ENCODE assay signal across 13 cellular contexts in genomic region chr17:82901836-82902235, GRCh38.
DNase-seq lines count a peak whose midpoint lies in the region; ATAC-seq, FAIRE-seq and TF ChIP-seq lines count a peak whose summit lies in the region.
"Had no signal": no experiment of that assay in that cellular context is flagged by ENCODE, and none has a peak within 500 bp of the region (broad histone marks: within the 10 kb centered on the region; RNA-seq: fewer than 3 reads in every experiment).

No MANE protein-coding gene starts in this region.

- no peaks in the 10 kb centered on the region for H3K79me2 ChIP-seq in astrocyte (ENCODE audit: insufficient read depth, low read length)

- H3K4me1 Mint-ChIP-seq in astrocyte (ENCODE audit: low read depth, unreplicated experiment): peaks cover 9% of the 10 kb centered on the region
- H3K4me1 Mint-ChIP-seq in activated T-helper 17 cell treated with anti-CD3 and anti-CD28 coated beads, Interleukin-2, amount 50 U/mL, for 72 hours: peaks cover 4% of the 10 kb centered on the region

- H3K27me3 ChIP-seq in BLaER1: no peaks in the 10 kb centered on the region
- no peaks in the 10 kb centered on the region for H3K27me3 ChIP-seq in astrocyte (ENCODE audit: insufficient read depth, low read length)
- no peaks in the 10 kb centered on the region for H3K27me3 ChIP-seq in skeletal muscle satellite cell (ENCODE audit: control insufficient read depth, insufficient read depth, low read length)

- H4K20me1 ChIP-seq in BLaER1 (peaks cover 6% of the 10 kb centered on the region; the same call in 1 of the 2 replicates), astrocyte (ENCODE audit: insufficient read depth, low read length) (no peaks in the 10 kb centered on the region)

- H3K4me1 ChIP-seq in BLaER1: peaks cover 96% of the 10 kb centered on the region
- H3K4me1 ChIP-seq in astrocyte (ENCODE audit: insufficient read depth, low read length): peaks cover 6% of the 10 kb centered on the region
- H3K4me1 ChIP-seq in kidney (ENCODE audit: control insufficient read depth in 1 of 2, insufficient read depth in 1 of 2, low read depth in 1 of 2, low read length in 2 of 2): peaks cover 0 to 5% of the 10 kb centered on the region in 2 donors
- peaks cover 17% of the 10 kb centered on the region for H3K4me1 ChIP-seq in skeletal muscle satellite cell (ENCODE audit: control insufficient read depth, insufficient read depth, low read length)

- DNase-seq in astrocyte (ENCODE audit: low read depth) (no peak), kidney (peak; percentile 10), SW 1271 (lab: John Stamatoyannopoulos, UW) (no peak)
- DNase-seq: CD4-positive, CD25-positive, alpha-beta regulatory T cell; DMS53; HCEC 1CT; HFFc6 had no signal

- H3K9me3 Mint-ChIP-seq in astrocyte (ENCODE audit: unreplicated experiment): no peaks in the 10 kb centered on the region
- no peaks in the 10 kb centered on the region for H3K9me3 Mint-ChIP-seq in activated T-helper 17 cell treated with anti-CD3 and anti-CD28 coated beads, Interleukin-2, amount 50 U/mL, for 72 hours
- H3K9me3 Mint-ChIP-seq: CD4-positive, CD25-positive, alpha-beta regulatory T cell; HFFc6 had no signal

- no peak for FAIRE-seq in astrocyte (lab: Jason Lieb, UNC)
- FAIRE-seq in kidney (lab: Jason Lieb, UNC): no peak
- FAIRE-seq: A204.1 had no signal

- H3K27ac Mint-ChIP-seq in astrocyte (ENCODE audit: unreplicated experiment): peak overlapping the region; percentile 34
- H3K27ac Mint-ChIP-seq in activated T-helper 17 cell treated with anti-CD3 and anti-CD28 coated beads, Interleukin-2, amount 50 U/mL, for 72 hours: no peak overlapping the region
- H3K27ac Mint-ChIP-seq: HFFc6 had no signal

- no peak overlapping the region for H2AFZ ChIP-seq in astrocyte (ENCODE audit: low read depth, low read length)

- H3K36me3 ChIP-seq in BLaER1 (peaks cover 50% of the 10 kb centered on the region), astrocyte (ENCODE audit: insufficient read depth, low read length) (no peaks in the 10 kb centered on the region), kidney (ENCODE audit: control insufficient read depth in 1 of 2, insufficient read depth in 2 of 2, low read length in 2 of 2) (peaks cover 8 to 10% of the 10 kb centered on the region in 2 donors), skeletal muscle satellite cell (ENCODE audit: insufficient read depth, low read length) (no peaks in the 10 kb centered on the region)

- H3K9ac ChIP-seq in BLaER1 (peak overlapping the region; percentile 78), astrocyte (ENCODE audit: low read length) (no peak overlapping the region), kidney (ENCODE audit: low read length in 2 of 2) (no peak overlapping the region), skeletal muscle satellite cell (ENCODE audit: low read depth, low read length) (no peak overlapping the region)

- H3K4me3 Mint-ChIP-seq in astrocyte (ENCODE audit: unreplicated experiment): no peak overlapping the region
- H3K4me3 Mint-ChIP-seq in activated T-helper 17 cell treated with anti-CD3 and anti-CD28 coated beads, Interleukin-2, amount 50 U/mL, for 72 hours: no peak overlapping the region
- H3K4me3 Mint-ChIP-seq: CD4-positive, CD25-positive, alpha-beta regulatory T cell; HFFc6 had no signal

- H3K9me3 ChIP-seq in BLaER1: no peaks in the 10 kb centered on the region
- H3K9me3 ChIP-seq in astrocyte (ENCODE audit: insufficient read depth, low read depth, low read length): no peaks in the 10 kb centered on the region
- H3K9me3 ChIP-seq in kidney (ENCODE audit: control insufficient read depth in 1 of 2, low read length in 2 of 2): no peaks in the 10 kb centered on the region
- no peaks in the 10 kb centered on the region for H3K9me3 ChIP-seq in skeletal muscle satellite cell (replicated peaks; ENCODE audit: low read length)

- H3K27ac ChIP-seq in BLaER1 (peak overlapping the region; percentile 93), astrocyte (ENCODE audit: low read depth, low read length) (no peak overlapping the region), kidney (ENCODE audit: low read depth in 2 of 2, low read length in 2 of 2) (no peak overlapping the region)
- H3K27ac ChIP-seq: HL-60 had no signal

- ATAC-seq in HG03045 (IDR thresholded peaks at IDR 0.05; ENCODE audit: unreplicated experiment): no peak
- ATAC-seq in activated T-helper 17 cell treated with anti-CD3 and anti-CD28 coated beads, Interleukin-2, amount 50 U/mL, for 72 hours (replicated peaks): no peak

- H3K27me3 Mint-ChIP-seq in astrocyte (ENCODE audit: low read depth, unreplicated experiment): no peaks in the 10 kb centered on the region
- H3K27me3 Mint-ChIP-seq in activated T-helper 17 cell treated with anti-CD3 and anti-CD28 coated beads, Interleukin-2, amount 50 U/mL, for 72 hours: no peaks in the 10 kb centered on the region
- H3K27me3 Mint-ChIP-seq: CD4-positive, CD25-positive, alpha-beta regulatory T cell had no signal

- H3K36me3 Mint-ChIP-seq in astrocyte (ENCODE audit: low read depth, unreplicated experiment): peaks cover 17% of the 10 kb centered on the region
- peaks cover 49% of the 10 kb centered on the region for H3K36me3 Mint-ChIP-seq in activated T-helper 17 cell treated with anti-CD3 and anti-CD28 coated beads, Interleukin-2, amount 50 U/mL, for 72 hours (ENCODE audit: low read depth)

- peak overlapping the region; percentile 99 for H3K4me2 ChIP-seq in BLaER1
- no peak overlapping the region for H3K4me2 ChIP-seq in astrocyte (ENCODE audit: low read length)
- peak overlapping the region; percentile 52 for H3K4me2 ChIP-seq in skeletal muscle satellite cell (ENCODE audit: low read length)

- H3K4me3 ChIP-seq in BLaER1: peak overlapping the region; percentile 66
- no peak overlapping the region for H3K4me3 ChIP-seq in astrocyte (ENCODE audit: insufficient read depth, low read depth, low read length)
- no peak overlapping the region for H3K4me3 ChIP-seq in kidney (ENCODE audit: low read length in 2 of 2)
- no peak overlapping the region for H3K4me3 ChIP-seq in skeletal muscle satellite cell (ENCODE audit: low read length)

- TF ChIP-seq CTCF in astrocyte (IDR thresholded peaks at IDR 0.05; ENCODE audit: insufficient read depth, low read depth, low read length) (no peak), kidney (IDR thresholded peaks at IDR 0.05; ENCODE audit: borderline replicate concordance, extremely low read depth, insufficient read depth) (no peak)

- intact Hi-C loops in kidney (cut with DNase I): no loop called here
